8 cellular contexts compared by ENCODE assay signal in genomic region chr9:70421020-70421271, GRCh38. TPM values are rescaled to one million over a fixed set of nuclear protein-coding genes. Genes with fewer than 3 reads are reported as not detected.
DNase-seq lines count a peak whose midpoint lies in the region; ATAC-seq and TF ChIP-seq lines count a peak whose summit lies in the region.

No MANE protein-coding gene starts in this region.

- peak overlapping the region; percentile 99 for H3K9ac ChIP-seq in muscle layer of colon (ENCODE audit: low read length)

- H3K27ac ChIP-seq in AG04450 (ENCODE audit: low read depth, low read length), result peak overlapping the region; percentile 100
- peak overlapping the region; percentile 99 for H3K27ac ChIP-seq in muscle layer of colon (ENCODE audit: low read depth, low read length)

- H3K9me3 ChIP-seq in AG04450 (ENCODE audit: control insufficient read depth, insufficient read depth, low read length) (no peaks in the 10 kb centered on the region), muscle layer of colon (ENCODE audit: low read length) (no peaks in the 10 kb centered on the region)

- POLR2A ChIA-PET in AG04450 (lab: Yijun Ruan, JAX), result interaction anchor here (0.5 to 4.6 kb wide), 13 partner anchors 13 to 180 kb away, joined by 3 to 73 read pairs (median 6); no protein-coding TSS in a partner anchor

- ATAC-seq in GM19035 (IDR thresholded peaks at IDR 0.05; ENCODE audit: unreplicated experiment), result no peak
- no peak for ATAC-seq in HG03196 (IDR thresholded peaks at IDR 0.05; ENCODE audit: unreplicated experiment)

- TF ChIP-seq CTCF in AG04450 (IDR thresholded peaks at IDR 0.05; ENCODE audit: low read depth, low read length) (no peak), LNCaP clone FGC (IDR thresholded peaks at IDR 0.05; ENCODE audit: control insufficient read depth, extremely low read depth, insufficient read depth) (no peak), cardiac fibroblast (IDR thresholded peaks at IDR 0.05; ENCODE audit: low read depth, low read length) (no peak)

- H3K36me3 ChIP-seq in muscle layer of colon (ENCODE audit: insufficient read depth, low read length), result no peaks in the 10 kb centered on the region

- H3K4me1 ChIP-seq in muscle layer of colon (ENCODE audit: insufficient read depth, low read length), result peaks cover 29% of the 10 kb centered on the region

- CTCF ChIA-PET in AG04450 (lab: Charles Lee), result interaction anchor here (0.9 to 2.0 kb wide), 2 partner anchors 64 to 182 kb away, joined by 3 to 10 read pairs; no protein-coding TSS in a partner anchor

- DNase-seq in AG04450 (ENCODE audit: low read depth, low spot score), result no peak
- no peak for DNase-seq in LNCaP clone FGC (ENCODE audit: low read depth)
- DNase-seq in cardiac fibroblast (ENCODE audit: low read depth in 2 of 2), result no peak
- no peak for DNase-seq in glomerular visceral epithelial cell (ENCODE audit: extremely low spot score)
- DNase-seq in RKO (ENCODE audit: low spot score), result no peak

- H3K4me3 ChIP-seq in AG04450 (ENCODE audit: low read depth, low read length) (peak overlapping the region; percentile 74), LNCaP clone FGC (ENCODE audit: low read depth, low read length) (peak overlapping the region; percentile 59), cardiac fibroblast (replicated peaks in 1 of 2; ENCODE audit: low read depth in 2 of 2, low read length in 2 of 2) (peak overlapping the region; percentile 17 to 54), muscle layer of colon (ENCODE audit: low read depth in 1 of 2, low read length in 2 of 2) (peak overlapping the region in 1 of 2 donors; percentile 74)

- H3K27me3 ChIP-seq in AG04450 (ENCODE audit: control insufficient read depth, insufficient read depth, low read length) (no peaks in the 10 kb centered on the region), muscle layer of colon (ENCODE audit: control insufficient read depth in 1 of 2, insufficient read depth in 2 of 2, low read length in 2 of 2) (no peaks in the 10 kb centered on the region)

RNA-seq across cellular contexts. Expression of gene KLF9, which starts 6.5 kb away (rescaled TPM):
- 13.2 and 14.9 TPM in 2 replicates for polyA plus RNA-seq in AG04450 (2011; rRNA removed)
- 14.3 and 15.3 TPM in 2 replicates for polyA minus RNA-seq in AG04450 (2011; rRNA and poly(A)+ RNA removed)
